Comparison of ENCODE assay signal across 11 cellular contexts in genomic region chr17:78888911-78889496, GRCh38. TPM values are rescaled to one million over a fixed set of nuclear protein-coding genes. Genes with fewer than 3 reads are reported as not detected.
DNase-seq lines count a peak whose midpoint lies in the region; ATAC-seq and TF ChIP-seq lines count a peak whose summit lies in the region.
"Had no signal": no experiment of that assay in that cellular context is flagged by ENCODE, and none has a peak within 500 bp of the region (broad histone marks: within the 10 kb centered on the region; RNA-seq: fewer than 3 reads in every experiment).

No MANE protein-coding gene starts in this region.

- TF ChIP-seq CTCF in mesothelial cell of epicardium (IDR thresholded peaks at IDR 0.05; ENCODE audit: unreplicated experiment) (no peak), thyroid gland (IDR thresholded peaks at IDR 0.05) (no peak)

- no peaks in the 10 kb centered on the region for H3K9me3 Mint-ChIP-seq in stimulated activated naive CD8-positive, alpha-beta T cell treated with anti-CD3 and anti-CD28 coated beads, Interleukin-15, amount 100 ng/mL, for 72 hours
- H3K9me3 Mint-ChIP-seq in mesothelial cell of epicardium: no peaks in the 10 kb centered on the region

- H3K27me3 Mint-ChIP-seq in stimulated activated naive CD8-positive, alpha-beta T cell treated with anti-CD3 and anti-CD28 coated beads, Interleukin-15, amount 100 ng/mL, for 72 hours: peaks cover 9% of the 10 kb centered on the region
- no peaks in the 10 kb centered on the region for H3K27me3 Mint-ChIP-seq in mesothelial cell of epicardium (ENCODE audit: low read depth)

- no peaks in the 10 kb centered on the region for H3K36me3 Mint-ChIP-seq in mesothelial cell of epicardium

- H3K4me1 ChIP-seq in endocrine pancreas (ENCODE audit: control insufficient read depth, insufficient read depth, low read length) (no peaks in the 10 kb centered on the region), thyroid gland (peaks cover 7 to 33% of the 10 kb centered on the region in 2 donors)

- H3K27ac Mint-ChIP-seq in stimulated activated naive CD8-positive, alpha-beta T cell treated with anti-CD3 and anti-CD28 coated beads, Interleukin-15, amount 100 ng/mL, for 72 hours: no peak overlapping the region
- H3K27ac Mint-ChIP-seq in mesothelial cell of epicardium: no peak overlapping the region

- peak overlapping the region; percentile 29 to 60 for H3K4me3 Mint-ChIP-seq in stimulated activated naive CD8-positive, alpha-beta T cell treated with anti-CD3 and anti-CD28 coated beads, Interleukin-15, amount 100 ng/mL, for 72 hours
- no peak overlapping the region for H3K4me3 Mint-ChIP-seq in mesothelial cell of epicardium

- TF ChIP-seq POLR2A in thyroid gland (IDR thresholded peaks at IDR 0.05): no peak

- H3K9me3 ChIP-seq in endocrine pancreas (ENCODE audit: control insufficient read depth, low read length) (no peaks in the 10 kb centered on the region), thyroid gland (no peaks in the 10 kb centered on the region)
- H3K9me3 ChIP-seq: SJSA1 had no signal

- WGBS in thyroid gland, 2 donors: 84 to 89% methylated on average over 10 of the region's 10 CpGs

- H3K4me1 Mint-ChIP-seq in stimulated activated naive CD8-positive, alpha-beta T cell treated with anti-CD3 and anti-CD28 coated beads, Interleukin-15, amount 100 ng/mL, for 72 hours: peaks cover 54% of the 10 kb centered on the region
- H3K4me1 Mint-ChIP-seq in mesothelial cell of epicardium: peaks cover 10% of the 10 kb centered on the region

- H3K36me3 ChIP-seq in endocrine pancreas (ENCODE audit: control insufficient read depth, insufficient read depth, low read length) (no peaks in the 10 kb centered on the region), thyroid gland (no peaks in the 10 kb centered on the region)

- H3K9ac ChIP-seq in endocrine pancreas (ENCODE audit: control insufficient read depth, insufficient read depth, low read length): no peak overlapping the region

- intact Hi-C loops in thyroid gland (cut with DNase I): no loop called here

- H3K27me3 ChIP-seq in endocrine pancreas (ENCODE audit: control insufficient read depth, insufficient read depth, low read length) (no peaks in the 10 kb centered on the region), thyroid gland (no peaks in the 10 kb centered on the region)
- H3K27me3 ChIP-seq: SJSA1 had no signal

- DNase-seq in NCI-H748 (lab: John Stamatoyannopoulos, UW; ENCODE audit: unreplicated experiment) (peak; percentile 27), NCI-H748 treated with DMSO at 0.1 percent for 48 hours (lab: John Stamatoyannopoulos, UW) (no peak), NCI-H774 (lab: John Stamatoyannopoulos, UW) (peak; percentile 14), mesothelial cell of epicardium (ENCODE audit: low spot score in 2 of 2, unreplicated experiment in 2 of 2) (no peak), thyroid gland (no peak), NCI-H2029 (lab: John Stamatoyannopoulos, UW) (no peak)
- no peak for DNase-seq in stimulated activated naive CD8-positive, alpha-beta T cell treated with anti-CD3 and anti-CD28 coated beads, Interleukin-15, amount 100 ng/mL, for 72 hours
- DNase-seq: mesendoderm, NCI-H2227 treated with DMSO at 0.1 percent for 48 hours had no signal

- no peak for ATAC-seq in stimulated activated naive CD8-positive, alpha-beta T cell treated with anti-CD3 and anti-CD28 coated beads, Interleukin-15, amount 100 ng/mL, for 72 hours

- peak overlapping the region; percentile 6 for H3K4me3 ChIP-seq in endocrine pancreas (ENCODE audit: control insufficient read depth, insufficient read depth, low read length)
- H3K4me3 ChIP-seq in thyroid gland (replicated peaks in 1 of 3): no peak overlapping the region
- H3K4me3 ChIP-seq: SJSA1 had no signal

- H3K27ac ChIP-seq in thyroid gland: no peak overlapping the region
- H3K27ac ChIP-seq: SJSA1 had no signal

RNA-seq across cellular contexts. Expression of gene CEP295NL, which starts 14.0 kb away (rescaled TPM):
- total RNA-seq in mesothelial cell of epicardium (3.2 to 4.2 TPM (median 3.8 TPM) in 3 replicates), thyroid gland (1 to 10 TPM in 3 of 4 donors, under 1 TPM in 1; 0.67 to 1.6 (median 1.4) TPM)

RNA-seq across cellular contexts. Expression of gene TIMP2, which starts 36.2 kb away (rescaled TPM):
- 106 to 109 TPM (median 106 TPM) in 3 replicates for total RNA-seq in mesothelial cell of epicardium
- total RNA-seq in thyroid gland: 100 to 1,000 TPM in 1 of 4 donors, 10 to 100 TPM in 3; 52.9 to 133 (median 82.2) TPM

RNA-seq across cellular contexts. Expression of gene USP36, which starts 48.4 kb away (rescaled TPM):
- total RNA-seq in mesothelial cell of epicardium: 62.0 to 63.0 TPM (median 62.5 TPM) in 3 replicates
- 10 to 100 TPM; 33.9 to 61.5 (median 46.6) TPM for total RNA-seq in thyroid gland

Comparison
In these comparisons a context has a peak if more than half of its experiments do, and no peak if none do; other contexts are left out.
1. DNase-seq: peak in NCI-H748 (single experiment) and NCI-H774 (single experiment); none in NCI-H748 treated with DMSO at 0.1 percent for 48 hours (single experiment), stimulated activated naive CD8-positive, alpha-beta T cell treated with anti-CD3 and anti-CD28 coated beads, Interleukin-15, amount 100 ng/mL, for 72 hours (0 of 2), mesothelial cell of epicardium (0 of 2), thyroid gland (0 of 2) and NCI-H2029 (single experiment).